In the genomic region with DNA sequence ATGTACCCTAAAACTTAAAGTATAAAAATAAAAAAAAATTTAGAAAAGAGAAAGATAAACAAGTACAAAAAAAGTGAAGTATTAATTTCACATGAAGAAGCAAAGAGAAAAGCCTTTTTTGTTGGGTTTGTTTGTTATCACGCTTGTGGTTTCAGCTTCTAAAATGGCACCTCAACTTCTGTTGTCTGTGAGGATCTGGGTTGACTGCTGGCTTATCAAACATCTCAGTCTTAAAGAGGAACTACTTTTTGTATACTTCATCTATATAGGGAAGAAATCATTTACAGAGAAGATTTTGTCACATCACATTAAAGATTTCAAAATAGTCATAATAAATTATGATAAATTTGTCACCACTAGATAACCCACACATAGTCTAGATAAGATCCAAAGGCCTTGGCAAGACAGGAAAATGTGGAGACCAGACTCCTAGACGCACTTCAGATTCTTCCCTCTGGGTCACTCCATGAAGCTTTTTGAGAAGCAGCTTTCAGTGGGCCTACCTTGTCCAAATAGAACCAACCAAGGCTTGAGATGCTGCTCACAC, we compare ENCODE assay signal across 1 cellular context.
TF ChIP-seq lines count a peak whose summit lies in the region.

No MANE protein-coding gene starts in this region.

TF ChIP-seq in SK-N-SH, 30 proteins besides CTCF, POLR2A, EP300 and RAD21 (continued from another document):
- TF ChIP-seq, protein P1, sequence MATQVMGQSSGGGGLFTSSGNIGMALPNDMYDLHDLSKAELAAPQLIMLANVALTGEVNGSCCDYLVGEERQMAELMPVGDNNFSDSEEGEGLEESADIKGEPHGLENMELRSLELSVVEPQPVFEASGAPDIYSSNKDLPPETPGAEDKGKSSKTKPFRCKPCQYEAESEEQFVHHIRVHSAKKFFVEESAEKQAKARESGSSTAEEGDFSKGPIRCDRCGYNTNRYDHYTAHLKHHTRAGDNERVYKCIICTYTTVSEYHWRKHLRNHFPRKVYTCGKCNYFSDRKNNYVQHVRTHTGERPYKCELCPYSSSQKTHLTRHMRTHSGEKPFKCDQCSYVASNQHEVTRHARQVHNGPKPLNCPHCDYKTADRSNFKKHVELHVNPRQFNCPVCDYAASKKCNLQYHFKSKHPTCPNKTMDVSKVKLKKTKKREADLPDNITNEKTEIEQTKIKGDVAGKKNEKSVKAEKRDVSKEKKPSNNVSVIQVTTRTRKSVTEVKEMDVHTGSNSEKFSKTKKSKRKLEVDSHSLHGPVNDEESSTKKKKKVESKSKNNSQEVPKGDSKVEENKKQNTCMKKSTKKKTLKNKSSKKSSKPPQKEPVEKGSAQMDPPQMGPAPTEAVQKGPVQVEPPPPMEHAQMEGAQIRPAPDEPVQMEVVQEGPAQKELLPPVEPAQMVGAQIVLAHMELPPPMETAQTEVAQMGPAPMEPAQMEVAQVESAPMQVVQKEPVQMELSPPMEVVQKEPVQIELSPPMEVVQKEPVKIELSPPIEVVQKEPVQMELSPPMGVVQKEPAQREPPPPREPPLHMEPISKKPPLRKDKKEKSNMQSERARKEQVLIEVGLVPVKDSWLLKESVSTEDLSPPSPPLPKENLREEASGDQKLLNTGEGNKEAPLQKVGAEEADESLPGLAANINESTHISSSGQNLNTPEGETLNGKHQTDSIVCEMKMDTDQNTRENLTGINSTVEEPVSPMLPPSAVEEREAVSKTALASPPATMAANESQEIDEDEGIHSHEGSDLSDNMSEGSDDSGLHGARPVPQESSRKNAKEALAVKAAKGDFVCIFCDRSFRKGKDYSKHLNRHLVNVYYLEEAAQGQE (IDR thresholded peaks at IDR 0.05; ENCODE audit: low read depth, low read length), result no peak
- TF ChIP-seq TCF12 (IDR thresholded peaks at IDR 0.05) (no peak), YY1 (IDR thresholded peaks at IDR 0.05; ENCODE audit: low read depth) (no peak), SMC3 (IDR thresholded peaks at IDR 0.05; ENCODE audit: low read depth, low read length) (no peak), ELF1 (IDR thresholded peaks at IDR 0.05) (no peak), JUND (IDR thresholded peaks at IDR 0.05) (no peak), NFIC (IDR thresholded peaks at IDR 0.05; ENCODE audit: borderline replicate concordance) (no peak), EZH2phosphoT487 (IDR thresholded peaks at IDR 0.05; ENCODE audit: borderline replicate concordance, low read depth) (no peak), MXI1 (IDR thresholded peaks at IDR 0.05; ENCODE audit: low read depth, low read length) (no peak), RCOR1 (IDR thresholded peaks at IDR 0.05; ENCODE audit: low read length) (no peak)
- TF ChIP-seq, protein P2, sequence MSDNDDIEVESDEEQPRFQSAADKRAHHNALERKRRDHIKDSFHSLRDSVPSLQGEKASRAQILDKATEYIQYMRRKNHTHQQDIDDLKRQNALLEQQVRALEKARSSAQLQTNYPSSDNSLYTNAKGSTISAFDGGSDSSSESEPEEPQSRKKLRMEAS (IDR thresholded peaks at IDR 0.05; ENCODE audit: low read depth), result no peak
- TF ChIP-seq, protein P3, sequence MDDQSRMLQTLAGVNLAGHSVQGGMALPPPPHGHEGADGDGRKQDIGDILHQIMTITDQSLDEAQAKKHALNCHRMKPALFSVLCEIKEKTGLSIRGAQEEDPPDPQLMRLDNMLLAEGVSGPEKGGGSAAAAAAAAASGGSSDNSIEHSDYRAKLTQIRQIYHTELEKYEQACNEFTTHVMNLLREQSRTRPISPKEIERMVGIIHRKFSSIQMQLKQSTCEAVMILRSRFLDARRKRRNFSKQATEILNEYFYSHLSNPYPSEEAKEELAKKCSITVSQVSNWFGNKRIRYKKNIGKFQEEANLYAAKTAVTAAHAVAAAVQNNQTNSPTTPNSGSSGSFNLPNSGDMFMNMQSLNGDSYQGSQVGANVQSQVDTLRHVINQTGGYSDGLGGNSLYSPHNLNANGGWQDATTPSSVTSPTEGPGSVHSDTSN (IDR thresholded peaks at IDR 0.05), result no peak
